ENCODE assay signal across 35 cellular contexts in genomic region chr21:30443226-30443625, GRCh38. TPM values are rescaled to one million over a fixed set of nuclear protein-coding genes. Genes with fewer than 3 reads are reported as not detected.
"Had no signal": no experiment of that assay in that cellular context is flagged by ENCODE, and none has a peak within 500 bp of the region (broad histone marks: within the 10 kb centered on the region; RNA-seq: fewer than 3 reads in every experiment).

No MANE protein-coding gene starts in this region.

- H3K4me3 Mint-ChIP-seq: immature natural killer cell; mesothelial cell of epicardium; naive B cell; natural killer cell; stimulated activated memory B cell treated with anti-CD40 and anti-IgM and Interleukin-4, amounts not matched to agents 10 μg/mL and 1 μg/mL and 100 μg/mL, for 72 hours had no signal

- H3K27me3 ChIP-seq: ovary, right atrium auricular region, right lobe of liver, stomach, testis, thyroid gland, transverse colon, upper lobe of left lung, vagina had no signal

- H3K4me1 ChIP-seq: left ventricle myocardium inferior, right atrium auricular region, right lobe of liver, stomach, testis, thyroid gland, transverse colon, upper lobe of left lung, vagina had no signal

- H3K27me3 Mint-ChIP-seq: progenitor cell of endocrine pancreas; stimulated activated memory B cell treated with anti-CD40 and anti-IgM and Interleukin-4, amounts not matched to agents 10 μg/mL and 1 μg/mL and 100 μg/mL, for 72 hours had no signal

- ATAC-seq: natural killer cell; right lobe of liver; stimulated activated memory B cell treated with anti-CD40 and anti-IgM and Interleukin-4, amounts not matched to agents 10 μg/mL and 1 μg/mL and 100 μg/mL, for 72 hours; stimulated activated naive CD8-positive, alpha-beta T cell treated with anti-CD3 and anti-CD28 coated beads, Interleukin-15, Interleukin-2, amounts not matched to agents 100 U/mL and 50 U/mL, for 24 hours had no signal

- H3K27ac Mint-ChIP-seq: immature natural killer cell; mesothelial cell of epicardium; naive B cell; natural killer cell; progenitor cell of endocrine pancreas; stimulated activated memory B cell treated with anti-CD40 and anti-IgM and Interleukin-4, amounts not matched to agents 10 μg/mL and 1 μg/mL and 100 μg/mL, for 72 hours had no signal

- H3K36me3 Mint-ChIP-seq: immature natural killer cell; mesothelial cell of epicardium; naive B cell; natural killer cell; stimulated activated memory B cell treated with anti-CD40 and anti-IgM and Interleukin-4, amounts not matched to agents 10 μg/mL and 1 μg/mL and 100 μg/mL, for 72 hours had no signal

- DNase-seq: hypothalamus; immature natural killer cell; islet precursor cell; left ventricle myocardium inferior; mesendoderm; naive B cell; natural killer cell; ovary; right lobe of liver; stimulated activated CD4-positive, alpha-beta T cell treated with anti-CD3 and anti-CD28 coated beads, Interleukin-1b, Interleukin-23, amount 100 ng/mL, for 48 hours; stimulated activated CD4-positive, alpha-beta T cell treated with anti-CD3 and anti-CD28 coated beads, Interleukin-2, amount 100 ng/mL, for 48 hours; stimulated activated CD4-positive, alpha-beta T cell treated with anti-CD3 and anti-CD28 coated beads, Interleukin-4, amount 100 ng/mL, for 4 hours; stimulated activated CD8-positive, alpha-beta memory T cell treated with anti-CD3 and anti-CD28 coated beads, Interleukin-4, amount 100 ng/mL, for 48 hours; stimulated activated naive CD8-positive, alpha-beta T cell treated with anti-CD3 and anti-CD28 coated beads, Interleukin-15, Interleukin-2, amounts not matched to agents 100 U/mL and 50 U/mL, for 24 hours; stomach; testis; thyroid gland; transverse colon; upper lobe of left lung had no signal

- H3K4me2 ChIP-seq: smooth muscle cell had no signal

- H3K4me3 ChIP-seq: left ventricle myocardium inferior, lung, ovary, right atrium auricular region, right lobe of liver, smooth muscle cell, stomach, testis, thyroid gland, transverse colon, upper lobe of left lung, vagina had no signal

- H3K4me1 Mint-ChIP-seq: immature natural killer cell; naive B cell; natural killer cell; stimulated activated memory B cell treated with anti-CD40 and anti-IgM and Interleukin-4, amounts not matched to agents 10 μg/mL and 1 μg/mL and 100 μg/mL, for 72 hours had no signal

- H3K36me3 ChIP-seq: left ventricle myocardium inferior, ovary, right atrium auricular region, right lobe of liver, stomach, thyroid gland, transverse colon, upper lobe of left lung, vagina had no signal

- H3K27ac ChIP-seq: left ventricle myocardium inferior, ovary, right atrium auricular region, right lobe of liver, stomach, testis, thyroid gland, transverse colon, upper lobe of left lung, vagina had no signal

- H3K9me3 Mint-ChIP-seq: mesothelial cell of epicardium; stimulated activated memory B cell treated with anti-CD40 and anti-IgM and Interleukin-4, amounts not matched to agents 10 μg/mL and 1 μg/mL and 100 μg/mL, for 72 hours had no signal

RNA-seq across cellular contexts. Expression of gene KRTAP15-1, which starts 3.2 kb away (rescaled TPM):
- total RNA-seq: kidney epithelial cell, left ventricle myocardium inferior, lower leg skin, lung, mesothelial cell of epicardium, mononuclear cell, natural killer cell, omental fat pad, ovary, progenitor cell of endocrine pancreas, pulmonary artery endothelial cell, renal cortical epithelial cell, right atrium auricular region, right lobe of liver, skeletal muscle tissue, smooth muscle cell, stomach, testis, thyroid gland, transverse colon, upper lobe of left lung, urinary bladder, vagina had no signal
- polyA plus RNA-seq: immature natural killer cell, lung, neural cell, ovary, smooth muscle cell, stomach, urinary bladder had no signal

RNA-seq across cellular contexts. Expression of gene KRTAP13-4, which starts 13.2 kb away (rescaled TPM):
- total RNA-seq: kidney epithelial cell, left ventricle myocardium inferior, lower leg skin, lung, mesothelial cell of epicardium, mononuclear cell, natural killer cell, omental fat pad, ovary, progenitor cell of endocrine pancreas, pulmonary artery endothelial cell, renal cortical epithelial cell, right atrium auricular region, right lobe of liver, skeletal muscle tissue, smooth muscle cell, stomach, testis, thyroid gland, transverse colon, upper lobe of left lung, urinary bladder, vagina had no signal
- polyA plus RNA-seq: immature natural killer cell, lung, neural cell, ovary, smooth muscle cell, stomach, urinary bladder had no signal

RNA-seq across cellular contexts. Expression of gene KRTAP13-3, which starts 17.5 kb away (rescaled TPM):
- total RNA-seq: kidney epithelial cell, left ventricle myocardium inferior, lower leg skin, lung, mesothelial cell of epicardium, mononuclear cell, natural killer cell, omental fat pad, ovary, progenitor cell of endocrine pancreas, pulmonary artery endothelial cell, renal cortical epithelial cell, right atrium auricular region, right lobe of liver, skeletal muscle tissue, smooth muscle cell, stomach, testis, thyroid gland, transverse colon, upper lobe of left lung, urinary bladder, vagina had no signal
- polyA plus RNA-seq: immature natural killer cell, lung, neural cell, ovary, smooth muscle cell, stomach, urinary bladder had no signal

RNA-seq across cellular contexts. Expression of gene KRTAP19-1, which starts 36.9 kb away (rescaled TPM):
- total RNA-seq: kidney epithelial cell, left ventricle myocardium inferior, lung, mesothelial cell of epicardium, mononuclear cell, natural killer cell, omental fat pad, ovary, progenitor cell of endocrine pancreas, pulmonary artery endothelial cell, renal cortical epithelial cell, right atrium auricular region, right lobe of liver, skeletal muscle tissue, stomach, testis, thyroid gland, transverse colon, upper lobe of left lung, urinary bladder, vagina had no signal
- polyA plus RNA-seq: immature natural killer cell, lung, neural cell, ovary, smooth muscle cell, stomach, urinary bladder had no signal

RNA-seq across cellular contexts. Expression of gene KRTAP19-2, which starts 44.0 kb away (rescaled TPM):
- total RNA-seq: kidney epithelial cell, left ventricle myocardium inferior, lung, mesothelial cell of epicardium, mononuclear cell, natural killer cell, omental fat pad, ovary, progenitor cell of endocrine pancreas, pulmonary artery endothelial cell, renal cortical epithelial cell, right atrium auricular region, right lobe of liver, skeletal muscle tissue, smooth muscle cell, stomach, testis, thyroid gland, transverse colon, upper lobe of left lung, urinary bladder, vagina had no signal
- polyA plus RNA-seq: immature natural killer cell, lung, neural cell, ovary, smooth muscle cell, stomach, urinary bladder had no signal
